In the genomic region with DNA sequence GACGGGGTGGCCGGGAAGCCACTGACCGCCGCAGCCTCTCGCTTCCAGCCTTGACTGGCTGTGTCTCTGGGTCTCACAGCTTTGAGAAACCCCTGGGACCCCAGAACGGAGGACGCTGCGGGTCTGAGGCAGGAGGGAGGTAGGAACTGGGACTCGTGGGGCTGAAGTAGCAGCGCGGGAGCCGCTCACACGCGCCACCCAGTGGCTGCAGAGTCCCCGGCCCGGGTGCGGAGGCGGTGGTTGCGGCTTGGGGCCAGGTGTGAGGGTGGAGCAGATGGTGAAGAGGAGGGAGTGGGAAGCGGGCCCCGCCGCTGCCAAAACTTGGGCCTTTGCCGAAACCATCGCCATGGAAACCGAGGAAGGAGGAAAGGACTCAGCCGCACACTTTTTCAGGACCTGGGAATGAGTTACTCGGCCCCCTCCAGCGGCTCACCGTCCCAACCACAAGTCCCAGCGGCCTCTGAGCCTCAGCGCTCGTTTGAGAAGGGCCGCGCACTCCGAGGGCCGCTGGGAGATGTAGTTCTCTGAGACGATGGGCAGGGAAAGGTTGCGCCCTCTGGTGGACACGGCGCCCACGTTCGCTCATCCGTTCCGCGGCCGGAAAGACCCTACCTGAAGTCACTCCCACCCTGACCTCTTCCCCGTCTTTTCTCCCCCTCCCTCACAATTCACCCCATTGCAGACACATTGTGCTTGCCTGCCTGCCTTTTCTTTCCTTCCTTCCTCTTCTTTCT, we compare ENCODE assay signal across 8 cellular contexts.
DNase-seq lines count a peak whose midpoint lies in the region; ATAC-seq and TF ChIP-seq lines count a peak whose summit lies in the region.

No MANE protein-coding gene starts in this region.

- DNase-seq in NCI-H2029 treated with DMSO at 0.1 percent for 48 hours (lab: John Stamatoyannopoulos, UW) = peak; percentile 91
- DNase-seq in T1000 (lab: John Stamatoyannopoulos, UW) = peak; percentile 91
- peak; percentile 98 for DNase-seq in astrocyte of the hippocampus (ENCODE audit: low read depth, low spot score)
- DNase-seq in hippocampal formation (lab: John Stamatoyannopoulos, UW) = peak; percentile 90 to 95
- DNase-seq in retinal pigment epithelial cell (ENCODE audit: low read depth) = peak; percentile 67

- peak; percentile 51 for ATAC-seq in GM18508 (IDR thresholded peaks at IDR 0.05; ENCODE audit: insufficient read depth, unreplicated experiment)
- ATAC-seq in HG03045 (IDR thresholded peaks at IDR 0.05; ENCODE audit: unreplicated experiment) = peak; percentile 73

- peak; percentile 99 for TF ChIP-seq CTCF in 22Rv1 (IDR thresholded peaks at IDR 0.05)
- TF ChIP-seq CTCF in retinal pigment epithelial cell (conservative IDR thresholded peaks at IDR 0.05; ENCODE audit: low read depth, low read length) = peak; percentile 86

- H3K27ac ChIP-seq in 22Rv1 = peak overlapping the region; percentile 95

- peak overlapping the region; percentile 62 for H3K4me3 ChIP-seq in retinal pigment epithelial cell (ENCODE audit: low read length)

Comparison
In these comparisons a context has a peak if more than half of its experiments do, and no peak if none do; other contexts are left out.
1. Peak in every context shown above with its lines: DNase-seq, ATAC-seq, H3K4me3 ChIP-seq and H3K27ac ChIP-seq.